In the genomic region with DNA sequence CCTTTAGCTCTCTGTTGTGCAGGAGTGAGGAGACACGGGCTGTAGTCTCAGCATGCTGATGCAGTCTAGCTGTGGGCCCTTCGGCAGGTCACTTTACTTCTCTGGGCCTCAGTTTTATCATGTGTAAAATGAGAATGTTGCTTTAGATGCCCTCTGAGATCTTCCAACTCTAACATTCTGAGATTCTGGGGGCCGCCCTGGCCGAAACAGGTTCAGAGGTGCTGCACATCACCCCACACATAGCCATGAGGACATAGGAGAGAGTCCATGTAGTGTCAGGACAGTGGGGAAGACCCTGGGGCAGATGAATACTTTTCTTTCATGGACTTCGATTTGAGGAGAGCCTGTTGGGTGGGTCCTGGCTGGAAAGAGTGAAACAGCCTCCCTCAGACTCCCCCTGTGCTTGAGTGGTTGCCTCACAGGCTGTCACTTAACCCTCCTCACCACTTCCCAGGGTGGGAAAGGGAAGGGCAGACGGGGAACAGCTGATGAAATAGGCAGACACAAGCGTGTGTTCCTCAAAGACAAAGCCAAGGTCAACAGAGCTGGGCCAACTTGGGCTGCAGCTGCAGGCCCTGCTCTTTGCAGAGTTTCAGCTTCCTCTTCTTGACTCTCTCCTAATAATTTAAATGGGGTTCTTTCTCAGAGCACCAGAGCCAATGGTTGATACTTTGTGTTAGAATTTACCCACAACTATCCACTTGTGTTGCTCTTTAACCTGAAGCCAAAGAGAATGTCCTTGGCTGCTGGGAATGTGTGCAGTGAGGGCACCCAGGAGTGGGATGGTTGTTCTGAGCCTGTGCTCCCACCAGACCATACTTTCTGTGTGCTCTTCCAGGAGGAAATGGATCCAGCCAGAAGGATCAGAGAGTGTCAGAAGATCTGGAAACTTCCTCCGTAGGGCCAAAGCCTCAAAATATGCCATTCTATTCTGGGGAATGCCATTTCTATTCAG, we compare ENCODE assay signal across 1 cellular context.
TF ChIP-seq lines count a peak whose summit lies in the region.

No MANE protein-coding gene starts in this region.

TF ChIP-seq in K562, 482 proteins besides CTCF, POLR2A, EP300 and RAD21 (continued from another document):
- TF ChIP-seq, protein P1, sequence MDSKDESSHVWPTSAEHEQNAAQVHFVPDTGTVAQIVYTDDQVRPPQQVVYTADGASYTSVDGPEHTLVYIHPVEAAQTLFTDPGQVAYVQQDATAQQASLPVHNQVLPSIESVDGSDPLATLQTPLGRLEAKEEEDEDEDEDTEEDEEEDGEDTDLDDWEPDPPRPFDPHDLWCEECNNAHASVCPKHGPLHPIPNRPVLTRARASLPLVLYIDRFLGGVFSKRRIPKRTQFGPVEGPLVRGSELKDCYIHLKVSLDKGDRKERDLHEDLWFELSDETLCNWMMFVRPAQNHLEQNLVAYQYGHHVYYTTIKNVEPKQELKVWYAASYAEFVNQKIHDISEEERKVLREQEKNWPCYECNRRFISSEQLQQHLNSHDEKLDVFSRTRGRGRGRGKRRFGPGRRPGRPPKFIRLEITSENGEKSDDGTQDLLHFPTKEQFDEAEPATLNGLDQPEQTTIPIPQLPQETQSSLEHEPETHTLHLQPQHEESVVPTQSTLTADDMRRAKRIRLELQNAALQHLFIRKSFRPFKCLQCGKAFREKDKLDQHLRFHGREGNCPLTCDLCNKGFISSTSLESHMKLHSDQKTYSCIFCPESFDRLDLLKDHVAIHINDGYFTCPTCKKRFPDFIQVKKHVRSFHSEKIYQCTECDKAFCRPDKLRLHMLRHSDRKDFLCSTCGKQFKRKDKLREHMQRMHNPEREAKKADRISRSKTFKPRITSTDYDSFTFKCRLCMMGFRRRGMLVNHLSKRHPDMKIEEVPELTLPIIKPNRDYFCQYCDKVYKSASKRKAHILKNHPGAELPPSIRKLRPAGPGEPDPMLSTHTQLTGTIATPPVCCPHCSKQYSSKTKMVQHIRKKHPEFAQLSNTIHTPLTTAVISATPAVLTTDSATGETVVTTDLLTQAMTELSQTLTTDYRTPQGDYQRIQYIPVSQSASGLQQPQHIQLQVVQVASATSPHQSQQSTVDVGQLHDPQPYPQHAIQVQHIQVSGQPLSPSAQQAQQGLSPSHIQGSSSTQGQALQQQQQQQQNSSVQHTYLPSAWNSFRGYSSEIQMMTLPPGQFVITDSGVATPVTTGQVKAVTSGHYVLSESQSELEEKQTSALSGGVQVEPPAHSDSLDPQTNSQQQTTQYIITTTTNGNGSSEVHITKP (IDR thresholded peaks at IDR 0.05; ENCODE audit: partially characterized antibody), result peak; percentile 65
- TF ChIP-seq MAZ (CRISPR knock-in tag; conservative IDR thresholded peaks at IDR 0.05 in 1 of 2, IDR thresholded peaks at IDR 0.05 in 1 of 2), result 0 out of 4 replicates have a peak, but pooled peaks have one; percentile 31 to 32
- TF ChIP-seq NFATC3 (IDR thresholded peaks at IDR 0.05), result no peak
- no peak for TF ChIP-seq ZBED1 (IDR thresholded peaks at IDR 0.05)
- TF ChIP-seq CEBPG (CRISPR knock-in tag; IDR thresholded peaks at IDR 0.05), result peak; percentile 93
- TF ChIP-seq CEBPG (tag; conservative IDR thresholded peaks at IDR 0.05 in 1 of 2, IDR thresholded peaks at IDR 0.05 in 1 of 2), result peak; percentile 63 to 96
- TF ChIP-seq KHSRP (IDR thresholded peaks at IDR 0.05), result no peak
- TF ChIP-seq LEF1 (IDR thresholded peaks at IDR 0.05), result no peak; the same call in 1 of the 2 replicates
- 0 out of 2 replicates have a peak, but pooled peaks have one; percentile 11 for TF ChIP-seq HIVEP1 (CRISPR knock-in tag; IDR thresholded peaks at IDR 0.05)
- TF ChIP-seq ZNF12 (CRISPR knock-in tag; IDR thresholded peaks at IDR 0.05), result no peak
- TF ChIP-seq ZSCAN32 (CRISPR knock-in tag; IDR thresholded peaks at IDR 0.05), result peak; percentile 78
- no peak for TF ChIP-seq ZNF143 (CRISPR knock-in tag; IDR thresholded peaks at IDR 0.05)
- TF ChIP-seq FOXK2 (conservative IDR thresholded peaks at IDR 0.05 in 1 of 2, IDR thresholded peaks at IDR 0.05 in 1 of 2; ENCODE audit: low read depth in 2 of 2), result no peak
- TF ChIP-seq ZNF175 (CRISPR knock-in tag; IDR thresholded peaks at IDR 0.05; ENCODE audit: low read depth), result peak; percentile 95
- TF ChIP-seq TAF9B (IDR thresholded peaks at IDR 0.05; ENCODE audit: partially characterized antibody), result no peak
- no peak for TF ChIP-seq ZNF445 (CRISPR knock-in tag; IDR thresholded peaks at IDR 0.05; ENCODE audit: low read depth)
- TF ChIP-seq TARDBP (IDR thresholded peaks at IDR 0.05), result no peak
- peak; percentile 70 for TF ChIP-seq CXXC5 (CRISPR knock-in tag; IDR thresholded peaks at IDR 0.05)
- TF ChIP-seq TEAD1 (CRISPR knock-in tag; IDR thresholded peaks at IDR 0.05), result peak in 1 of 2 experiments; percentile 39; a peak in 1 of 4 replicates
- TF ChIP-seq, protein P2, sequence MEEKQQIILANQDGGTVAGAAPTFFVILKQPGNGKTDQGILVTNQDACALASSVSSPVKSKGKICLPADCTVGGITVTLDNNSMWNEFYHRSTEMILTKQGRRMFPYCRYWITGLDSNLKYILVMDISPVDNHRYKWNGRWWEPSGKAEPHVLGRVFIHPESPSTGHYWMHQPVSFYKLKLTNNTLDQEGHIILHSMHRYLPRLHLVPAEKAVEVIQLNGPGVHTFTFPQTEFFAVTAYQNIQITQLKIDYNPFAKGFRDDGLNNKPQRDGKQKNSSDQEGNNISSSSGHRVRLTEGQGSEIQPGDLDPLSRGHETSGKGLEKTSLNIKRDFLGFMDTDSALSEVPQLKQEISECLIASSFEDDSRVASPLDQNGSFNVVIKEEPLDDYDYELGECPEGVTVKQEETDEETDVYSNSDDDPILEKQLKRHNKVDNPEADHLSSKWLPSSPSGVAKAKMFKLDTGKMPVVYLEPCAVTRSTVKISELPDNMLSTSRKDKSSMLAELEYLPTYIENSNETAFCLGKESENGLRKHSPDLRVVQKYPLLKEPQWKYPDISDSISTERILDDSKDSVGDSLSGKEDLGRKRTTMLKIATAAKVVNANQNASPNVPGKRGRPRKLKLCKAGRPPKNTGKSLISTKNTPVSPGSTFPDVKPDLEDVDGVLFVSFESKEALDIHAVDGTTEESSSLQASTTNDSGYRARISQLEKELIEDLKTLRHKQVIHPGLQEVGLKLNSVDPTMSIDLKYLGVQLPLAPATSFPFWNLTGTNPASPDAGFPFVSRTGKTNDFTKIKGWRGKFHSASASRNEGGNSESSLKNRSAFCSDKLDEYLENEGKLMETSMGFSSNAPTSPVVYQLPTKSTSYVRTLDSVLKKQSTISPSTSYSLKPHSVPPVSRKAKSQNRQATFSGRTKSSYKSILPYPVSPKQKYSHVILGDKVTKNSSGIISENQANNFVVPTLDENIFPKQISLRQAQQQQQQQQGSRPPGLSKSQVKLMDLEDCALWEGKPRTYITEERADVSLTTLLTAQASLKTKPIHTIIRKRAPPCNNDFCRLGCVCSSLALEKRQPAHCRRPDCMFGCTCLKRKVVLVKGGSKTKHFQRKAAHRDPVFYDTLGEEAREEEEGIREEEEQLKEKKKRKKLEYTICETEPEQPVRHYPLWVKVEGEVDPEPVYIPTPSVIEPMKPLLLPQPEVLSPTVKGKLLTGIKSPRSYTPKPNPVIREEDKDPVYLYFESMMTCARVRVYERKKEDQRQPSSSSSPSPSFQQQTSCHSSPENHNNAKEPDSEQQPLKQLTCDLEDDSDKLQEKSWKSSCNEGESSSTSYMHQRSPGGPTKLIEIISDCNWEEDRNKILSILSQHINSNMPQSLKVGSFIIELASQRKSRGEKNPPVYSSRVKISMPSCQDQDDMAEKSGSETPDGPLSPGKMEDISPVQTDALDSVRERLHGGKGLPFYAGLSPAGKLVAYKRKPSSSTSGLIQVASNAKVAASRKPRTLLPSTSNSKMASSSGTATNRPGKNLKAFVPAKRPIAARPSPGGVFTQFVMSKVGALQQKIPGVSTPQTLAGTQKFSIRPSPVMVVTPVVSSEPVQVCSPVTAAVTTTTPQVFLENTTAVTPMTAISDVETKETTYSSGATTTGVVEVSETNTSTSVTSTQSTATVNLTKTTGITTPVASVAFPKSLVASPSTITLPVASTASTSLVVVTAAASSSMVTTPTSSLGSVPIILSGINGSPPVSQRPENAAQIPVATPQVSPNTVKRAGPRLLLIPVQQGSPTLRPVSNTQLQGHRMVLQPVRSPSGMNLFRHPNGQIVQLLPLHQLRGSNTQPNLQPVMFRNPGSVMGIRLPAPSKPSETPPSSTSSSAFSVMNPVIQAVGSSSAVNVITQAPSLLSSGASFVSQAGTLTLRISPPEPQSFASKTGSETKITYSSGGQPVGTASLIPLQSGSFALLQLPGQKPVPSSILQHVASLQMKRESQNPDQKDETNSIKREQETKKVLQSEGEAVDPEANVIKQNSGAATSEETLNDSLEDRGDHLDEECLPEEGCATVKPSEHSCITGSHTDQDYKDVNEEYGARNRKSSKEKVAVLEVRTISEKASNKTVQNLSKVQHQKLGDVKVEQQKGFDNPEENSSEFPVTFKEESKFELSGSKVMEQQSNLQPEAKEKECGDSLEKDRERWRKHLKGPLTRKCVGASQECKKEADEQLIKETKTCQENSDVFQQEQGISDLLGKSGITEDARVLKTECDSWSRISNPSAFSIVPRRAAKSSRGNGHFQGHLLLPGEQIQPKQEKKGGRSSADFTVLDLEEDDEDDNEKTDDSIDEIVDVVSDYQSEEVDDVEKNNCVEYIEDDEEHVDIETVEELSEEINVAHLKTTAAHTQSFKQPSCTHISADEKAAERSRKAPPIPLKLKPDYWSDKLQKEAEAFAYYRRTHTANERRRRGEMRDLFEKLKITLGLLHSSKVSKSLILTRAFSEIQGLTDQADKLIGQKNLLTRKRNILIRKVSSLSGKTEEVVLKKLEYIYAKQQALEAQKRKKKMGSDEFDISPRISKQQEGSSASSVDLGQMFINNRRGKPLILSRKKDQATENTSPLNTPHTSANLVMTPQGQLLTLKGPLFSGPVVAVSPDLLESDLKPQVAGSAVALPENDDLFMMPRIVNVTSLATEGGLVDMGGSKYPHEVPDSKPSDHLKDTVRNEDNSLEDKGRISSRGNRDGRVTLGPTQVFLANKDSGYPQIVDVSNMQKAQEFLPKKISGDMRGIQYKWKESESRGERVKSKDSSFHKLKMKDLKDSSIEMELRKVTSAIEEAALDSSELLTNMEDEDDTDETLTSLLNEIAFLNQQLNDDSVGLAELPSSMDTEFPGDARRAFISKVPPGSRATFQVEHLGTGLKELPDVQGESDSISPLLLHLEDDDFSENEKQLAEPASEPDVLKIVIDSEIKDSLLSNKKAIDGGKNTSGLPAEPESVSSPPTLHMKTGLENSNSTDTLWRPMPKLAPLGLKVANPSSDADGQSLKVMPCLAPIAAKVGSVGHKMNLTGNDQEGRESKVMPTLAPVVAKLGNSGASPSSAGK (IDR thresholded peaks at IDR 0.05), result peak; percentile 60; the same call in 1 of the 2 replicates
- peak; percentile 22; the same call in 1 of the 2 replicates for TF ChIP-seq ZNF239 (CRISPR knock-in tag; IDR thresholded peaks at IDR 0.05)
- peak; percentile 31; the same call in 1 of the 2 replicates for TF ChIP-seq EP400 (IDR thresholded peaks at IDR 0.05)
- TF ChIP-seq ZNF584 (CRISPR knock-in tag; IDR thresholded peaks at IDR 0.05; ENCODE audit: low read depth), result peak; percentile 30
- no peak for TF ChIP-seq XRCC4 (IDR thresholded peaks at IDR 0.05; ENCODE audit: extremely low read depth, insufficient read depth, insufficient read length)
- TF ChIP-seq ETV1 (tag; conservative IDR thresholded peaks at IDR 0.05; ENCODE audit: low read depth), result 0 out of 2 replicates have a peak, but pooled peaks have one; percentile 39
- TF ChIP-seq, protein P3, sequence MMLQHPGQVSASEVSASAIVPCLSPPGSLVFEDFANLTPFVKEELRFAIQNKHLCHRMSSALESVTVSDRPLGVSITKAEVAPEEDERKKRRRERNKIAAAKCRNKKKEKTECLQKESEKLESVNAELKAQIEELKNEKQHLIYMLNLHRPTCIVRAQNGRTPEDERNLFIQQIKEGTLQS (IDR thresholded peaks at IDR 0.05), result peak; percentile 70; the same call in 1 of the 2 replicates
- TF ChIP-seq, protein P3 (CRISPR knock-in tag; conservative IDR thresholded peaks at IDR 0.05), result no peak
- peak; percentile 94 for TF ChIP-seq ZNF589 (CRISPR knock-in tag; IDR thresholded peaks at IDR 0.05; ENCODE audit: low read depth)
- peak; percentile 80 for TF ChIP-seq L3MBTL2 (IDR thresholded peaks at IDR 0.05)
- 0 out of 2 replicates have a peak, but pooled peaks have one; percentile 11 for TF ChIP-seq POLR2H (tag; IDR thresholded peaks at IDR 0.05; ENCODE audit: low read depth)
